In the genomic region with DNA sequence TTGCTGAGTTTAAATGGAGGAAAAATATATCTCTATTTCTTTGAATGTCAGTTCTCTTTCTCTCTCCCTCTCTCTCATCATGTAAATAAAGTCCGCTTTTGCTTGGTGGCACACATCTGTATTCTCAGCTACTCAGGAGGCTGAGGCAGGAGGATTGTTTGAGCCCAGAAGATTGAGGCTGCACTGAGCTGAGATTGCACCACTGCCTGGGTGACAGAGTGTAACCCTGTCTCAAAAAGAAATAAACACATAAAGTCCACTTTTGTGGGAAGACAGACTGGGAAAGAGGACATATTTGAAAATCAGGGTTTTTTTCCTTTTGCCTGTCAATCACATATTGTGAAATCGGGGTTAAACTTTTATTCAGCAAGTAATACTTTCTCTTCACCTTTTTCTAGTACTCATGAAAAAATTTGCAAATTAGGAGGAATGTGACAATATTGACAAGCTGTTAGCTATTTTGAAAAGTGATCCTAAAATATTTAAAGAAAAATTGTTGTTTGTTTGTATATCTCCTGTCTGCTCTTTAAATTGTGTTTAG, we compare ENCODE assay signal across 1 cellular context.
TF ChIP-seq lines count a peak whose summit lies in the region.

No MANE protein-coding gene starts in this region.

TF ChIP-seq in HepG2, 621 proteins besides CTCF, POLR2A, EP300 and RAD21:
- TF ChIP-seq, protein P1, sequence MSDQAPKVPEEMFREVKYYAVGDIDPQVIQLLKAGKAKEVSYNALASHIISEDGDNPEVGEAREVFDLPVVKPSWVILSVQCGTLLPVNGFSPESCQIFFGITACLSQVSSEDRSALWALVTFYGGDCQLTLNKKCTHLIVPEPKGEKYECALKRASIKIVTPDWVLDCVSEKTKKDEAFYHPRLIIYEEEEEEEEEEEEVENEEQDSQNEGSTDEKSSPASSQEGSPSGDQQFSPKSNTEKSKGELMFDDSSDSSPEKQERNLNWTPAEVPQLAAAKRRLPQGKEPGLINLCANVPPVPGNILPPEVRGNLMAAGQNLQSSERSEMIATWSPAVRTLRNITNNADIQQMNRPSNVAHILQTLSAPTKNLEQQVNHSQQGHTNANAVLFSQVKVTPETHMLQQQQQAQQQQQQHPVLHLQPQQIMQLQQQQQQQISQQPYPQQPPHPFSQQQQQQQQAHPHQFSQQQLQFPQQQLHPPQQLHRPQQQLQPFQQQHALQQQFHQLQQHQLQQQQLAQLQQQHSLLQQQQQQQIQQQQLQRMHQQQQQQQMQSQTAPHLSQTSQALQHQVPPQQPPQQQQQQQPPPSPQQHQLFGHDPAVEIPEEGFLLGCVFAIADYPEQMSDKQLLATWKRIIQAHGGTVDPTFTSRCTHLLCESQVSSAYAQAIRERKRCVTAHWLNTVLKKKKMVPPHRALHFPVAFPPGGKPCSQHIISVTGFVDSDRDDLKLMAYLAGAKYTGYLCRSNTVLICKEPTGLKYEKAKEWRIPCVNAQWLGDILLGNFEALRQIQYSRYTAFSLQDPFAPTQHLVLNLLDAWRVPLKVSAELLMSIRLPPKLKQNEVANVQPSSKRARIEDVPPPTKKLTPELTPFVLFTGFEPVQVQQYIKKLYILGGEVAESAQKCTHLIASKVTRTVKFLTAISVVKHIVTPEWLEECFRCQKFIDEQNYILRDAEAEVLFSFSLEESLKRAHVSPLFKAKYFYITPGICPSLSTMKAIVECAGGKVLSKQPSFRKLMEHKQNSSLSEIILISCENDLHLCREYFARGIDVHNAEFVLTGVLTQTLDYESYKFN (CRISPR knock-in tag; conservative IDR thresholded peaks at IDR 0.05), result no peak
- TF ChIP-seq, protein P2, sequence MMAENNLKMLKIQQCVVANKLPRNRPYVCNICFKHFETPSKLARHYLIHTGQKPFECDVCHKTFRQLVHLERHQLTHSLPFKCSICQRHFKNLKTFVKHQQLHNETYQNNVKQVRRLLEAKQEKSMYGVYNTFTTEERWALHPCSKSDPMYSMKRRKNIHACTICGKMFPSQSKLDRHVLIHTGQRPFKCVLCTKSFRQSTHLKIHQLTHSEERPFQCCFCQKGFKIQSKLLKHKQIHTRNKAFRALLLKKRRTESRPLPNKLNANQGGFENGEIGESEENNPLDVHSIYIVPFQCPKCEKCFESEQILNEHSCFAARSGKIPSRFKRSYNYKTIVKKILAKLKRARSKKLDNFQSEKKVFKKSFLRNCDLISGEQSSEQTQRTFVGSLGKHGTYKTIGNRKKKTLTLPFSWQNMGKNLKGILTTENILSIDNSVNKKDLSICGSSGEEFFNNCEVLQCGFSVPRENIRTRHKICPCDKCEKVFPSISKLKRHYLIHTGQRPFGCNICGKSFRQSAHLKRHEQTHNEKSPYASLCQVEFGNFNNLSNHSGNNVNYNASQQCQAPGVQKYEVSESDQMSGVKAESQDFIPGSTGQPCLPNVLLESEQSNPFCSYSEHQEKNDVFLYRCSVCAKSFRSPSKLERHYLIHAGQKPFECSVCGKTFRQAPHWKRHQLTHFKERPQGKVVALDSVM (CRISPR knock-in tag; IDR thresholded peaks at IDR 0.05), result peak; percentile 65; the same call in 1 of the 2 replicates
- TF ChIP-seq MTF2 (CRISPR knock-in tag; IDR thresholded peaks at IDR 0.05; ENCODE audit: borderline replicate concordance) (no peak), ZNF24 (IDR thresholded peaks at IDR 0.05) (no peak), ZNF749 (CRISPR knock-in tag; IDR thresholded peaks at IDR 0.05; ENCODE audit: borderline replicate concordance) (no peak), ZNF615 (CRISPR knock-in tag; IDR thresholded peaks at IDR 0.05; ENCODE audit: borderline replicate concordance) (no peak), ZNF382 (CRISPR knock-in tag; IDR thresholded peaks at IDR 0.05; ENCODE audit: borderline replicate concordance) (no peak)
- TF ChIP-seq, protein P3, sequence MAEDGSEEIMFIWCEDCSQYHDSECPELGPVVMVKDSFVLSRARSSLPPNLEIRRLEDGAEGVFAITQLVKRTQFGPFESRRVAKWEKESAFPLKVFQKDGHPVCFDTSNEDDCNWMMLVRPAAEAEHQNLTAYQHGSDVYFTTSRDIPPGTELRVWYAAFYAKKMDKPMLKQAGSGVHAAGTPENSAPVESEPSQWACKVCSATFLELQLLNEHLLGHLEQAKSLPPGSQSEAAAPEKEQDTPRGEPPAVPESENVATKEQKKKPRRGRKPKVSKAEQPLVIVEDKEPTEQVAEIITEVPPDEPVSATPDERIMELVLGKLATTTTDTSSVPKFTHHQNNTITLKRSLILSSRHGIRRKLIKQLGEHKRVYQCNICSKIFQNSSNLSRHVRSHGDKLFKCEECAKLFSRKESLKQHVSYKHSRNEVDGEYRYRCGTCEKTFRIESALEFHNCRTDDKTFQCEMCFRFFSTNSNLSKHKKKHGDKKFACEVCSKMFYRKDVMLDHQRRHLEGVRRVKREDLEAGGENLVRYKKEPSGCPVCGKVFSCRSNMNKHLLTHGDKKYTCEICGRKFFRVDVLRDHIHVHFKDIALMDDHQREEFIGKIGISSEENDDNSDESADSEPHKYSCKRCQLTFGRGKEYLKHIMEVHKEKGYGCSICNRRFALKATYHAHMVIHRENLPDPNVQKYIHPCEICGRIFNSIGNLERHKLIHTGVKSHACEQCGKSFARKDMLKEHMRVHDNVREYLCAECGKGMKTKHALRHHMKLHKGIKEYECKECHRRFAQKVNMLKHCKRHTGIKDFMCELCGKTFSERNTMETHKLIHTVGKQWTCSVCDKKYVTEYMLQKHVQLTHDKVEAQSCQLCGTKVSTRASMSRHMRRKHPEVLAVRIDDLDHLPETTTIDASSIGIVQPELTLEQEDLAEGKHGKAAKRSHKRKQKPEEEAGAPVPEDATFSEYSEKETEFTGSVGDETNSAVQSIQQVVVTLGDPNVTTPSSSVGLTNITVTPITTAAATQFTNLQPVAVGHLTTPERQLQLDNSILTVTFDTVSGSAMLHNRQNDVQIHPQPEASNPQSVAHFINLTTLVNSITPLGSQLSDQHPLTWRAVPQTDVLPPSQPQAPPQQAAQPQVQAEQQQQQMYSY (CRISPR knock-in tag; IDR thresholded peaks at IDR 0.05), result no peak
